Comparison of ENCODE assay signal across 8 cellular contexts in genomic region chr3:50245831-50246516, GRCh38.
DNase-seq lines count a peak whose midpoint lies in the region; ATAC-seq lines count a peak whose summit lies in the region.

No MANE protein-coding gene starts in this region.

- H3K27ac Mint-ChIP-seq in central memory CD8-positive, alpha-beta T cell (ENCODE audit: low read depth) = peak overlapping the region; percentile 91

- H3K9me3 Mint-ChIP-seq in central memory CD8-positive, alpha-beta T cell = no peaks in the 10 kb centered on the region

- peaks cover 71% of the 10 kb centered on the region for H3K4me1 Mint-ChIP-seq in central memory CD8-positive, alpha-beta T cell

- peak overlapping the region; percentile 79 for H3K4me3 Mint-ChIP-seq in central memory CD8-positive, alpha-beta T cell

- ATAC-seq in HG02885 (IDR thresholded peaks at IDR 0.05; ENCODE audit: poor library complexity, unreplicated experiment) = peak; percentile 64
- peak; percentile 91 for ATAC-seq in central memory CD8-positive, alpha-beta T cell (replicated peaks; ENCODE audit: extremely low read depth, poor library complexity, severe bottlenecking)

- no peaks in the 10 kb centered on the region for H3K27me3 Mint-ChIP-seq in central memory CD8-positive, alpha-beta T cell

- peaks cover 41% of the 10 kb centered on the region for H3K36me3 Mint-ChIP-seq in central memory CD8-positive, alpha-beta T cell (ENCODE audit: insufficient read depth)

- DNase-seq in NCI-H1436 (lab: John Stamatoyannopoulos, UW) (peak; percentile 72), NCI-H1436 treated with DMSO at 0.1 percent for 48 hours (lab: John Stamatoyannopoulos, UW) (no peak), NCI-H2171 treated with DMSO at 0.1 percent for 48 hours (lab: John Stamatoyannopoulos, UW) (peak; percentile 63), kidney tubule cell (ENCODE audit: low spot score) (peak; percentile 84)
- peak; percentile 97 for DNase-seq in activated CD4-positive, CD25-positive, alpha-beta regulatory T cell treated with anti-CD3 and anti-CD28 coated beads, Interleukin-2, amount 50 U/mL, for 72 hours
- DNase-seq in central memory CD8-positive, alpha-beta T cell (ENCODE audit: low spot score in 2 of 2) = peak; percentile 90 to 98
- DNase-seq in stimulated activated CD4-positive, alpha-beta T cell treated with anti-CD3 and anti-CD28 coated beads, Interleukin-15, amount 100 ng/mL, for 48 hours (ENCODE audit: low read depth in 2 of 2) = peak; percentile 85 to 95
